9 cellular contexts compared by ENCODE assay signal in genomic region chr7:1503390-1503789, GRCh38. TPM values are rescaled to one million over a fixed set of nuclear protein-coding genes. Genes with fewer than 3 reads are reported as not detected.
DNase-seq lines count a peak whose midpoint lies in the region; ATAC-seq and TF ChIP-seq lines count a peak whose summit lies in the region.
"Had no signal": no experiment of that assay in that cellular context is flagged by ENCODE, and none has a peak within 500 bp of the region (broad histone marks: within the 10 kb centered on the region; RNA-seq: fewer than 3 reads in every experiment).

No MANE protein-coding gene starts in this region.

- no peak for ATAC-seq in naive thymus-derived CD8-positive, alpha-beta T cell

- H3K4me3 Mint-ChIP-seq in naive thymus-derived CD8-positive, alpha-beta T cell = peak overlapping the region; percentile 77 to 91 (median 84)

- no peaks in the 10 kb centered on the region for H3K27me3 Mint-ChIP-seq in naive thymus-derived CD8-positive, alpha-beta T cell

- peaks cover 0 to 1% (median 0%) of the 10 kb centered on the region in 9 donors for H3K9me3 Mint-ChIP-seq in naive thymus-derived CD8-positive, alpha-beta T cell

- TF ChIP-seq CTCF in AG10803 (conservative IDR thresholded peaks at IDR 0.05; ENCODE audit: low read length) (no peak), LNCaP clone FGC (IDR thresholded peaks at IDR 0.05; ENCODE audit: control insufficient read depth, extremely low read depth, insufficient read depth) (no peak), dorsolateral prefrontal cortex (IDR thresholded peaks at IDR 0.05 in 54 of 56, conservative IDR thresholded peaks at IDR 0.05 in 2 of 56; ENCODE audit: low read depth in 1 of 56, partially characterized antibody in 56 of 56) (no peak), GM13976 (IDR thresholded peaks at IDR 0.05; ENCODE audit: borderline replicate concordance, control extremely low read depth, extremely low read depth, insufficient read depth, missing control alignments) (no peak)

- H3K4me1 Mint-ChIP-seq in naive thymus-derived CD8-positive, alpha-beta T cell = peaks cover 23 to 62% (median 48%) of the 10 kb centered on the region in 4 donors

- H3K36me3 Mint-ChIP-seq in naive thymus-derived CD8-positive, alpha-beta T cell = peaks cover 0 to 26% (median 0%) of the 10 kb centered on the region in 3 donors

- H3K27ac Mint-ChIP-seq in naive thymus-derived CD8-positive, alpha-beta T cell = peak overlapping the region in 9 of 10 donors; percentile 40 to 91 (median 79)

- DNase-seq in AG10803 (ENCODE audit: low read depth) (no peak), LNCaP clone FGC (ENCODE audit: low read depth) (no peak), dorsolateral prefrontal cortex (no peak), CD1c-positive myeloid dendritic cell (ENCODE audit: extremely low spot score) (no peak), GM13976 (ENCODE audit: low spot score) (no peak), H4 (ENCODE audit: low spot score) (no peak)
- DNase-seq in naive thymus-derived CD8-positive, alpha-beta T cell = no peak
- DNase-seq in stimulated activated CD4-positive, alpha-beta T cell treated with anti-CD3 and anti-CD28 coated beads, Interleukin-4, amount 100 ng/mL, for 24 hours = no peak
- DNase-seq: RPMI8226 had no signal

- in situ Hi-C loops in GM13976 (cut with MboI; ENCODE audit: low sequenced_read_pairs, unreplicated experiment) = no loop called here

- H3K4me3 ChIP-seq in AG10803 (ENCODE audit: low read length) (peak overlapping the region; percentile 80), LNCaP clone FGC (ENCODE audit: low read depth, low read length) (peak overlapping the region; percentile 100), dorsolateral prefrontal cortex (peak overlapping the region; percentile 66 to 100 (median 99))

- POLR2A ChIA-PET in naive thymus-derived CD8-positive, alpha-beta T cell (lab: Charles Lee) = interaction anchor here (1.4 to 4.1 kb wide), 2 partner anchors 30 to 67 kb away, joined by 5 to 29 read pairs; partner anchors contain the start of gene PSMG3

- peak overlapping the region in 4 of 59 donors; percentile 75 to 82 (median 82) for H3K27ac ChIP-seq in dorsolateral prefrontal cortex

- H3K27me3 ChIP-seq in dorsolateral prefrontal cortex = no peaks in the 10 kb centered on the region

- intact Hi-C loops in dorsolateral prefrontal cortex (cut with DNase I) = loop anchor here in 1 of 2 donors (5.0 kb wide), 1 partner anchor 64 kb away; no protein-coding TSS in a partner anchor

RNA-seq across cellular contexts. Expression of gene INTS1, which starts 0.8 kb away (rescaled TPM):
- total RNA-seq in dorsolateral prefrontal cortex = 100 to 1,000 TPM in 104 of 120 experiments, 10 to 100 TPM in 16; 86.1 to 155 (median 115) TPM
- total RNA-seq in naive thymus-derived CD8-positive, alpha-beta T cell = 100 to 1,000 TPM; 129 to 136 TPM
- 10 to 100 TPM in 2 of 3 donors, 1 to 10 TPM in 1; 9.1 to 24.6 (median 18.5) TPM for polyA plus RNA-seq in naive thymus-derived CD8-positive, alpha-beta T cell
- 32.7 and 34.1 TPM in 2 replicates for total RNA-seq in H4 (2014; rRNA removed; shearing (Covaris generic))

RNA-seq across cellular contexts. Expression of gene MAFK, which starts 27.1 kb away (rescaled TPM):
- 10 to 100 TPM; 20.6 to 96.7 (median 37.6) TPM for total RNA-seq in dorsolateral prefrontal cortex
- 10 to 100 TPM; 55.1 to 56.1 TPM for total RNA-seq in naive thymus-derived CD8-positive, alpha-beta T cell
- polyA plus RNA-seq in naive thymus-derived CD8-positive, alpha-beta T cell = under 1 TPM; 0.33 to 0.56 (median 0.46) TPM
- total RNA-seq in H4 (2014; rRNA removed; shearing (Covaris generic)) = 13.2 and 16.9 TPM in 2 replicates

RNA-seq across cellular contexts. Expression of gene MICALL2, which starts 44.1 kb away (rescaled TPM):
- total RNA-seq in dorsolateral prefrontal cortex = 100 to 1,000 TPM in 21 of 120 experiments, 10 to 100 TPM in 99; 38.3 to 170 (median 81.2) TPM
- total RNA-seq in naive thymus-derived CD8-positive, alpha-beta T cell = 1 to 10 TPM; 3.5 to 4.6 TPM
- 1 to 10 TPM in 1 of 3 donors, under 1 TPM in 1, not detected in 1; 0.85 to 1.5 TPM for polyA plus RNA-seq in naive thymus-derived CD8-positive, alpha-beta T cell
- 9.8 and 13.4 TPM in 2 replicates for total RNA-seq in H4 (2014; rRNA removed; shearing (Covaris generic))

RNA-seq across cellular contexts. Expression of gene TMEM184A, which starts 52.6 kb away (rescaled TPM):
- under 1 TPM in 31 of 120 experiments, not detected in 89; 0.07 to 0.85 (median 0.16) TPM for total RNA-seq in dorsolateral prefrontal cortex
- total RNA-seq in naive thymus-derived CD8-positive, alpha-beta T cell = not detected
- under 1 TPM in 1 of 3 donors, not detected in 2; 0.04 TPM for polyA plus RNA-seq in naive thymus-derived CD8-positive, alpha-beta T cell
- total RNA-seq in H4 (2014; rRNA removed; shearing (Covaris generic)) = 2.3 and 4.4 TPM in 2 replicates
